ENCODE assay signal across 1 cellular context in the genomic region with DNA sequence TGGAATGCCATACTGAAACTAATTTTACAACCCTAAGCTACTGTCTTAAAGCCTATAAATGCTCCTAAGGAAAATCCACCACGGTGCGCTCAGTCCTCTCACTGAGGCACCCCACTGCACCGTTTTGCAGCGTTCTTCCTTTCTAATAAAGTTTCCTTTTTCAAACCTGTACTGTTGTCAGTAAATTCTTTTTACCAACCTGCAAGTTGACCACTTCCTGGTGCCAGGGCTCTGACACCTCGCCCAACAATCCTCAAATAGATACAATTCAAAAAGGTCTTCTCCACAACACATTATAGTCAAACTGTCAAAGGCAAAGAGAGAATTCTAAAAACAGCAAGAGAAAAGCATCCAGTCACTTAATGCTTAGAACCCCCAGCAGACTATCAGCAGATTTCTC.
TF ChIP-seq lines count a peak whose summit lies in the region.

No MANE protein-coding gene starts in this region.

TF ChIP-seq in GM23338, 12 proteins besides CTCF, POLR2A, EP300 and RAD21 (continued from another document):
- TF ChIP-seq, protein P1, sequence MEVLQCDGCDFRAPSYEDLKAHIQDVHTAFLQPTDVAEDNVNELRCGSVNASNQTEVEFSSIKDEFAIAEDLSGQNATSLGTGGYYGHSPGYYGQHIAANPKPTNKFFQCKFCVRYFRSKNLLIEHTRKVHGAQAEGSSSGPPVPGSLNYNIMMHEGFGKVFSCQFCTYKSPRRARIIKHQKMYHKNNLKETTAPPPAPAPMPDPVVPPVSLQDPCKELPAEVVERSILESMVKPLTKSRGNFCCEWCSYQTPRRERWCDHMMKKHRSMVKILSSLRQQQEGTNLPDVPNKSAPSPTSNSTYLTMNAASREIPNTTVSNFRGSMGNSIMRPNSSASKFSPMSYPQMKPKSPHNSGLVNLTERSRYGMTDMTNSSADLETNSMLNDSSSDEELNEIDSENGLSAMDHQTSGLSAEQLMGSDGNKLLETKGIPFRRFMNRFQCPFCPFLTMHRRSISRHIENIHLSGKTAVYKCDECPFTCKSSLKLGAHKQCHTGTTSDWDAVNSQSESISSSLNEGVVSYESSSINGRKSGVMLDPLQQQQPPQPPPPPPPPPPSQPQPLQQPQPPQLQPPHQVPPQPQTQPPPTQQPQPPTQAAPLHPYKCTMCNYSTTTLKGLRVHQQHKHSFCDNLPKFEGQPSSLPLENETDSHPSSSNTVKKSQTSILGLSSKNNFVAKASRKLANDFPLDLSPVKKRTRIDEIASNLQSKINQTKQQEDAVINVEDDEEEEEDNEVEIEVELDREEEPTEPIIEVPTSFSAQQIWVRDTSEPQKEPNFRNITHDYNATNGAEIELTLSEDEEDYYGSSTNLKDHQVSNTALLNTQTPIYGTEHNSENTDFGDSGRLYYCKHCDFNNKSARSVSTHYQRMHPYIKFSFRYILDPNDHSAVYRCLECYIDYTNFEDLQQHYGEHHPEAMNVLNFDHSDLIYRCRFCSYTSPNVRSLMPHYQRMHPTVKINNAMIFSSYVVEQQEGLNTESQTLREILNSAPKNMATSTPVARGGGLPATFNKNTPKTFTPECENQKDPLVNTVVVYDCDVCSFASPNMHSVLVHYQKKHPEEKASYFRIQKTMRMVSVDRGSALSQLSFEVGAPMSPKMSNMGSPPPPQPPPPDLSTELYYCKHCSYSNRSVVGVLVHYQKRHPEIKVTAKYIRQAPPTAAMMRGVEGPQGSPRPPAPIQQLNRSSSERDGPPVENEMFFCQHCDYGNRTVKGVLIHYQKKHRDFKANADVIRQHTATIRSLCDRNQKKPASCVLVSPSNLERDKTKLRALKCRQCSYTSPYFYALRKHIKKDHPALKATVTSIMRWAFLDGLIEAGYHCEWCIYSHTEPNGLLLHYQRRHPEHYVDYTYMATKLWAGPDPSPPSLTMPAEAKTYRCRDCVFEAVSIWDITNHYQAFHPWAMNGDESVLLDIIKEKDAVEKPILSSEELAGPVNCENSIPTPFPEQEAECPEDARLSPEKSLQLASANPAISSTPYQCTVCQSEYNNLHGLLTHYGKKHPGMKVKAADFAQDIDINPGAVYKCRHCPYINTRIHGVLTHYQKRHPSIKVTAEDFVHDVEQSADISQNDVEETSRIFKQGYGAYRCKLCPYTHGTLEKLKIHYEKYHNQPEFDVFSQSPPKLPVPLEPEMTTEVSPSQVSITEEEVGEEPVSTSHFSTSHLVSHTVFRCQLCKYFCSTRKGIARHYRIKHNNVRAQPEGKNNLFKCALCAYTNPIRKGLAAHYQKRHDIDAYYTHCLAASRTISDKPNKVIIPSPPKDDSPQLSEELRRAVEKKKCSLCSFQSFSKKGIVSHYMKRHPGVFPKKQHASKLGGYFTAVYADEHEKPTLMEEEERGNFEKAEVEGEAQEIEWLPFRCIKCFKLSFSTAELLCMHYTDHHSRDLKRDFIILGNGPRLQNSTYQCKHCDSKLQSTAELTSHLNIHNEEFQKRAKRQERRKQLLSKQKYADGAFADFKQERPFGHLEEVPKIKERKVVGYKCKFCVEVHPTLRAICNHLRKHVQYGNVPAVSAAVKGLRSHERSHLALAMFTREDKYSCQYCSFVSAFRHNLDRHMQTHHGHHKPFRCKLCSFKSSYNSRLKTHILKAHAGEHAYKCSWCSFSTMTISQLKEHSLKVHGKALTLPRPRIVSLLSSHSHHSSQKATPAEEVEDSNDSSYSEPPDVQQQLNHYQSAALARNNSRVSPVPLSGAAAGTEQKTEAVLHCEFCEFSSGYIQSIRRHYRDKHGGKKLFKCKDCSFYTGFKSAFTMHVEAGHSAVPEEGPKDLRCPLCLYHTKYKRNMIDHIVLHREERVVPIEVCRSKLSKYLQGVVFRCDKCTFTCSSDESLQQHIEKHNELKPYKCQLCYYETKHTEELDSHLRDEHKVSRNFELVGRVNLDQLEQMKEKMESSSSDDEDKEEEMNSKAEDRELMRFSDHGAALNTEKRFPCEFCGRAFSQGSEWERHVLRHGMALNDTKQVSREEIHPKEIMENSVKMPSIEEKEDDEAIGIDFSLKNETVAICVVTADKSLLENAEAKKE (CRISPR knock-in tag; IDR thresholded peaks at IDR 0.05) = no peak
- TF ChIP-seq NANOG (IDR thresholded peaks at IDR 0.05; ENCODE audit: borderline replicate concordance) = no peak
- TF ChIP-seq, protein P2, sequence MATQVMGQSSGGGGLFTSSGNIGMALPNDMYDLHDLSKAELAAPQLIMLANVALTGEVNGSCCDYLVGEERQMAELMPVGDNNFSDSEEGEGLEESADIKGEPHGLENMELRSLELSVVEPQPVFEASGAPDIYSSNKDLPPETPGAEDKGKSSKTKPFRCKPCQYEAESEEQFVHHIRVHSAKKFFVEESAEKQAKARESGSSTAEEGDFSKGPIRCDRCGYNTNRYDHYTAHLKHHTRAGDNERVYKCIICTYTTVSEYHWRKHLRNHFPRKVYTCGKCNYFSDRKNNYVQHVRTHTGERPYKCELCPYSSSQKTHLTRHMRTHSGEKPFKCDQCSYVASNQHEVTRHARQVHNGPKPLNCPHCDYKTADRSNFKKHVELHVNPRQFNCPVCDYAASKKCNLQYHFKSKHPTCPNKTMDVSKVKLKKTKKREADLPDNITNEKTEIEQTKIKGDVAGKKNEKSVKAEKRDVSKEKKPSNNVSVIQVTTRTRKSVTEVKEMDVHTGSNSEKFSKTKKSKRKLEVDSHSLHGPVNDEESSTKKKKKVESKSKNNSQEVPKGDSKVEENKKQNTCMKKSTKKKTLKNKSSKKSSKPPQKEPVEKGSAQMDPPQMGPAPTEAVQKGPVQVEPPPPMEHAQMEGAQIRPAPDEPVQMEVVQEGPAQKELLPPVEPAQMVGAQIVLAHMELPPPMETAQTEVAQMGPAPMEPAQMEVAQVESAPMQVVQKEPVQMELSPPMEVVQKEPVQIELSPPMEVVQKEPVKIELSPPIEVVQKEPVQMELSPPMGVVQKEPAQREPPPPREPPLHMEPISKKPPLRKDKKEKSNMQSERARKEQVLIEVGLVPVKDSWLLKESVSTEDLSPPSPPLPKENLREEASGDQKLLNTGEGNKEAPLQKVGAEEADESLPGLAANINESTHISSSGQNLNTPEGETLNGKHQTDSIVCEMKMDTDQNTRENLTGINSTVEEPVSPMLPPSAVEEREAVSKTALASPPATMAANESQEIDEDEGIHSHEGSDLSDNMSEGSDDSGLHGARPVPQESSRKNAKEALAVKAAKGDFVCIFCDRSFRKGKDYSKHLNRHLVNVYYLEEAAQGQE (IDR thresholded peaks at IDR 0.05; ENCODE audit: unreplicated experiment) = no peak
- TF ChIP-seq ZNF114 (CRISPR knock-in tag; IDR thresholded peaks at IDR 0.05) = no peak
- no peak for TF ChIP-seq STAT1 (IDR thresholded peaks at IDR 0.05; ENCODE audit: unreplicated experiment)
- TF ChIP-seq CREB1 (CRISPR knock-in tag; IDR thresholded peaks at IDR 0.05; ENCODE audit: low read depth) = no peak
- no peak for TF ChIP-seq ZNF331 (CRISPR knock-in tag; IDR thresholded peaks at IDR 0.05; ENCODE audit: low read depth)
- TF ChIP-seq JUNB (IDR thresholded peaks at IDR 0.05; ENCODE audit: unreplicated experiment) = no peak
- TF ChIP-seq, protein P3, sequence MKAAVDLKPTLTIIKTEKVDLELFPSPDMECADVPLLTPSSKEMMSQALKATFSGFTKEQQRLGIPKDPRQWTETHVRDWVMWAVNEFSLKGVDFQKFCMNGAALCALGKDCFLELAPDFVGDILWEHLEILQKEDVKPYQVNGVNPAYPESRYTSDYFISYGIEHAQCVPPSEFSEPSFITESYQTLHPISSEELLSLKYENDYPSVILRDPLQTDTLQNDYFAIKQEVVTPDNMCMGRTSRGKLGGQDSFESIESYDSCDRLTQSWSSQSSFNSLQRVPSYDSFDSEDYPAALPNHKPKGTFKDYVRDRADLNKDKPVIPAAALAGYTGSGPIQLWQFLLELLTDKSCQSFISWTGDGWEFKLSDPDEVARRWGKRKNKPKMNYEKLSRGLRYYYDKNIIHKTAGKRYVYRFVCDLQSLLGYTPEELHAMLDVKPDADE (IDR thresholded peaks at IDR 0.05) = no peak
- TF ChIP-seq EZH2phosphoT487 (IDR thresholded peaks at IDR 0.05; ENCODE audit: unreplicated experiment) = no peak
